ENCODE assay signal across 13 cellular contexts in the genomic region with DNA sequence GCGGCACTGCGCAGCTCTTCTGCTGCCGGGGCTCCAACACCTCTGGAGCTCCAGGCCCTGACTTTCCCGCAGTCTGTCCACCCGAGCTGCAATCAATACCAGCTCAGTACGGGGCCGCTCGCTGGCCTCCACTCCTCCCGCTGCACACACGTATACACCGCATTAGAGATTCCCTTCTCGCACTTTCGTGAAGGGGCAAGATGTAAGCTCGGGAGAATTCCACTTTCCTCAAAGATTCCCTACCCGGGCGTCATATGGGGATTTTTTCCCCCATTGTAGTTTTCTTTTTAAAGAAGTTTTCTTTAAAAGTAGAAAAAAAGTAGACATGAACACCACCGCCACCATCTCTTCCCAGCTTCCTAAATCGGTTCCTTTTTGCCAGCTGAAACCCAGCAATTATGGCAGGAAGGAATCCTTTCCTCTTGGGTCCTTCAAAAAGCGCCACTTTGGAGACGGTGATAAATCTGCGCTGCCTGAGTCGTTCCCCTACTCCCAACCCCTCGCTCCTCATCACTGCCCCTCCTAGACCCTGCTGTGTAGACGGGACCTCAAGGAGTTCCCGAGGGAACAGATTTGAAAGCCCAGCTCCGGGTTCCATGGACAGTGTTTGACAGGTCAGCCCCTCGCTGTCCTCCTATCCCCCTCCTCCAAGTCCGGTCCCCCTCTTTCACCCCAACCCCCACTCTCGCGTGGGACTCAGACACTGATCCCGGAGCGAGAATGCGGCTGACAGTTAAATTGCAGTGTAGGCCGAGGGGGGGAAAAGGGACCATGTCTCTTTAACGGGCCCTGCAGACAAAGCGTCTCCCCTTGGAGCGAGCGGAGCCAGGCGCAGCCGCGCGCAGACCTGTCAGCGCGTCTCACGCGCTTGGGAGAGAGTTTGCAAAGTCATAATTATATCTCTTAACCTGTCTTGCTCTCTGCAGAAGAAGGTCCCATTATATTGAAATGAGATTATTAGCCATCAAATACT. TPM values are rescaled to one million over a fixed set of nuclear protein-coding genes. Genes with fewer than 3 reads are reported as not detected.
A peak's percentile ranks its signal among the peaks of the same experiment; 100 is the strongest.
DNase-seq lines count a peak whose midpoint lies in the region; ATAC-seq and TF ChIP-seq lines count a peak whose summit lies in the region.
"Had no signal": no experiment of that assay in that cellular context is flagged by ENCODE, and none has a peak within 500 bp of the region (broad histone marks: within the 10 kb centered on the region; RNA-seq: fewer than 3 reads in every experiment).

No MANE protein-coding gene starts in this region.

- TF ChIP-seq CTCF in right atrium auricular region (IDR thresholded peaks at IDR 0.05), result no peak

- peaks cover 40% of the 10 kb centered on the region for H3K27me3 Mint-ChIP-seq in activated naive CD8-positive, alpha-beta T cell
- peaks cover 29% of the 10 kb centered on the region for H3K27me3 Mint-ChIP-seq in memory B cell

- H3K27ac ChIP-seq in right atrium auricular region, result no peak overlapping the region
- H3K27ac ChIP-seq: epithelial cell of prostate, right lobe of liver had no signal

- ATAC-seq in memory B cell (ENCODE audit: low read depth), result no peak
- no peak for ATAC-seq in GM21360 (IDR thresholded peaks at IDR 0.05; ENCODE audit: unreplicated experiment)
- ATAC-seq in GM18498 (IDR thresholded peaks at IDR 0.05; ENCODE audit: unreplicated experiment), result no peak
- ATAC-seq in HG02973 (IDR thresholded peaks at IDR 0.05; ENCODE audit: unreplicated experiment), result no peak
- ATAC-seq: right lobe of liver had no signal

- H3K4me3 ChIP-seq in right atrium auricular region, result no peak overlapping the region
- H3K4me3 ChIP-seq: right lobe of liver had no signal

- DNase-seq in cardiac septum (ENCODE audit: low spot score) (peak; percentile 22), right atrium auricular region (ENCODE audit: low spot score) (no peak), memory B cell (ENCODE audit: low spot score in 2 of 2) (no peak), superior temporal gyrus (ENCODE audit: extremely low spot score) (peak; percentile 17)
- DNase-seq: right lobe of liver; stimulated activated CD8-positive, alpha-beta memory T cell treated with anti-CD3 and anti-CD28 coated beads, Interleukin-4, amount 100 ng/mL, for 48 hours had no signal

- peaks cover 0 to 46% of the 10 kb centered on the region in 2 donors for H3K4me1 ChIP-seq in right atrium auricular region

- no peak overlapping the region for H3K27ac Mint-ChIP-seq in activated naive CD8-positive, alpha-beta T cell
- H3K27ac Mint-ChIP-seq in memory B cell, result no peak overlapping the region

- peaks cover 4 to 22% of the 10 kb centered on the region in 2 donors for H3K27me3 ChIP-seq in right atrium auricular region

- intact Hi-C loops in cardiac septum (cut with DNase I), result loop anchor here (5.0 kb wide), 2 partner anchors 42 to 52 kb away; no protein-coding TSS in a partner anchor

- no peaks in the 10 kb centered on the region for H3K9me3 Mint-ChIP-seq in activated naive CD8-positive, alpha-beta T cell (ENCODE audit: low read depth)
- H3K9me3 Mint-ChIP-seq in memory B cell, result no peaks in the 10 kb centered on the region

- no peaks in the 10 kb centered on the region for H3K9me3 ChIP-seq in right atrium auricular region
- H3K9me3 ChIP-seq: right lobe of liver had no signal

- H3K36me3 ChIP-seq in right atrium auricular region, result no peaks in the 10 kb centered on the region
- H3K36me3 ChIP-seq: right lobe of liver had no signal

- H3K36me3 Mint-ChIP-seq in activated naive CD8-positive, alpha-beta T cell, result no peaks in the 10 kb centered on the region
- no peaks in the 10 kb centered on the region for H3K36me3 Mint-ChIP-seq in memory B cell

- H3K4me1 Mint-ChIP-seq in activated naive CD8-positive, alpha-beta T cell (ENCODE audit: low read depth), result peaks cover 34% of the 10 kb centered on the region
- peaks cover 31% of the 10 kb centered on the region for H3K4me1 Mint-ChIP-seq in memory B cell

- peak overlapping the region; percentile 70 for H3K4me3 Mint-ChIP-seq in activated naive CD8-positive, alpha-beta T cell
- peak overlapping the region; percentile 9 for H3K4me3 Mint-ChIP-seq in memory B cell

RNA-seq across cellular contexts. Expression of a gene that starts 39.5 kb away (rescaled TPM):
- total RNA-seq in cardiac septum (not detected), right atrium auricular region (not detected)
- total RNA-seq: kidney epithelial cell, OCI-LY7, right lobe of liver had no signal

Comparison
In these comparisons a context has a peak if more than half of its experiments do, and no peak if none do; other contexts are left out.
1. DNase-seq: peak in cardiac septum (single experiment) and superior temporal gyrus (single experiment); none in right atrium auricular region (single experiment) and memory B cell (0 of 2).